In genomic region chr5:15354011-15354410, GRCh38 we compare ENCODE assay signal across 18 cellular contexts.
DNase-seq lines count a peak whose midpoint lies in the region; ATAC-seq and TF ChIP-seq lines count a peak whose summit lies in the region.
"Had no signal": no experiment of that assay in that cellular context is flagged by ENCODE, and none has a peak within 500 bp of the region (broad histone marks: within the 10 kb centered on the region; RNA-seq: fewer than 3 reads in every experiment).

No MANE protein-coding gene starts in this region.

- H3K36me3 ChIP-seq in SK-N-SH (replicated peaks in 1 of 2; ENCODE audit: control insufficient read depth in 1 of 2, insufficient read depth in 2 of 2, low read length in 1 of 2) (no peaks in the 10 kb centered on the region), SK-N-MC (ENCODE audit: insufficient read depth, low read length) (no peaks in the 10 kb centered on the region)

- H2AFZ ChIP-seq in SK-N-SH (ENCODE audit: low read depth): no peak overlapping the region

- H3K9me3 ChIP-seq in SK-N-SH (no peaks in the 10 kb centered on the region), SK-N-MC (ENCODE audit: low read depth, low read length) (no peaks in the 10 kb centered on the region)

- no peak overlapping the region for H3K4me3 Mint-ChIP-seq in osteocyte (ENCODE audit: unreplicated experiment)
- H3K4me3 Mint-ChIP-seq: CD14-positive monocyte had no signal

- peaks cover 26% of the 10 kb centered on the region for H3K27me3 Mint-ChIP-seq in osteocyte (ENCODE audit: unreplicated experiment)

- peaks cover 8% of the 10 kb centered on the region for H3K4me1 Mint-ChIP-seq in osteocyte (ENCODE audit: unreplicated experiment)
- H3K4me1 Mint-ChIP-seq: CD14-positive monocyte had no signal

- H3K4me3 ChIP-seq in SK-N-SH (ENCODE audit: low read depth in 2 of 2, low read length in 1 of 2) (no peak overlapping the region), SK-N-MC (peak overlapping the region; percentile 68), retinal pigment epithelial cell (ENCODE audit: low read length) (no peak overlapping the region)

- H3K9ac ChIP-seq in SK-N-SH: no peak overlapping the region
- H3K9ac ChIP-seq in SK-N-MC (ENCODE audit: insufficient read length): peak overlapping the region; percentile 50

- no peaks in the 10 kb centered on the region for H3K79me2 ChIP-seq in SK-N-SH (ENCODE audit: insufficient read depth)

- H3F3A ChIP-seq in SK-N-SH (replicated peaks; ENCODE audit: insufficient read depth): no peaks in the 10 kb centered on the region

- no peaks in the 10 kb centered on the region for H4K20me1 ChIP-seq in SK-N-SH (ENCODE audit: insufficient read depth)

- TF ChIP-seq EP300 in SK-N-SH (IDR thresholded peaks at IDR 0.05; ENCODE audit: borderline replicate concordance in 1 of 2, low read depth in 1 of 2, low read length in 1 of 2): no peak

- no peaks in the 10 kb centered on the region; a peak in 2 of 4 replicates for H3K4me1 ChIP-seq in SK-N-SH (ENCODE audit: control insufficient read depth in 1 of 2, insufficient read depth in 2 of 2, low read depth in 1 of 2, low read length in 1 of 2)

- no peak overlapping the region for H3K27ac ChIP-seq in SK-N-SH (ENCODE audit: low read depth in 2 of 2, low read length in 1 of 2)
- peak overlapping the region; percentile 94 for H3K27ac ChIP-seq in SK-N-MC

- no peaks in the 10 kb centered on the region for H3K27me3 ChIP-seq in SK-N-SH (ENCODE audit: insufficient read depth)

- H3K9me2 ChIP-seq in SK-N-SH: no peaks in the 10 kb centered on the region

- no peak overlapping the region for H3K27ac Mint-ChIP-seq in osteocyte (ENCODE audit: unreplicated experiment)
- H3K27ac Mint-ChIP-seq: CD14-positive monocyte had no signal

- no peaks in the 10 kb centered on the region for H3K36me3 Mint-ChIP-seq in osteocyte (ENCODE audit: unreplicated experiment)
- H3K36me3 Mint-ChIP-seq: CD14-positive monocyte had no signal

- H3K9me3 Mint-ChIP-seq in osteocyte (ENCODE audit: unreplicated experiment): no peaks in the 10 kb centered on the region

- POLR2A ChIA-PET in SK-N-SH (lab: Yijun Ruan, JAX): no interaction called here

- CTCF ChIA-PET in SK-N-SH (lab: Yijun Ruan, JAX): interaction anchor here (0.9 kb wide), 1 partner anchor 31 kb away, joined by 3 read pairs; no protein-coding TSS in a partner anchor

- DNase-seq in SK-N-SH (no peak), SK-N-MC (ENCODE audit: low read depth, low spot score) (peak; percentile 87), fibroblast of the conjunctiva (ENCODE audit: low read depth) (peak; percentile 36), retinal pigment epithelial cell (ENCODE audit: low read depth) (peak; percentile 51), osteocyte (ENCODE audit: extremely low spot score, unreplicated experiment) (no peak), NCI-H748 (lab: John Stamatoyannopoulos, UW; ENCODE audit: unreplicated experiment) (no peak), H4 (ENCODE audit: low spot score) (no peak)
- DNase-seq: 8988T, AML-193, COR-L47, KBM-7, NCI-H1436, NCI-H2029 treated with DMSO at 0.1 percent for 48 hours, NCI-H510A treated with DMSO at 0.1 percent for 48 hours had no signal

- no peak for ATAC-seq in SK-N-SH treated with all-trans-retinoic acid at 6 μM for 48 hours
- ATAC-seq: HCT116, Panc1 had no signal

- 15% methylated on average over 6 of the region's 6 CpGs for WGBS in SK-N-SH (ENCODE audit: low lambda C conversion rate)

- no peak for TF ChIP-seq RAD21 in SK-N-SH (IDR thresholded peaks at IDR 0.05; ENCODE audit: low read length)

- H3K4me2 ChIP-seq in SK-N-SH: 0 out of 2 replicates have a peak overlapping the region, but pooled peaks have one; percentile 20

- TF ChIP-seq CTCF in SK-N-SH (IDR thresholded peaks at IDR 0.05) (no peak), retinal pigment epithelial cell (conservative IDR thresholded peaks at IDR 0.05; ENCODE audit: low read depth, low read length) (no peak), osteocyte (IDR thresholded peaks at IDR 0.05) (no peak)

TF ChIP-seq in SK-N-SH, 30 proteins besides CTCF, POLR2A, EP300 and RAD21 (continues in another document):
- TF ChIP-seq GATA2 (CRISPR knock-in tag; IDR thresholded peaks at IDR 0.05): no peak
- no peak for TF ChIP-seq TEAD4 (IDR thresholded peaks at IDR 0.05; ENCODE audit: borderline replicate concordance, insufficient read depth)
- TF ChIP-seq, protein P1, sequence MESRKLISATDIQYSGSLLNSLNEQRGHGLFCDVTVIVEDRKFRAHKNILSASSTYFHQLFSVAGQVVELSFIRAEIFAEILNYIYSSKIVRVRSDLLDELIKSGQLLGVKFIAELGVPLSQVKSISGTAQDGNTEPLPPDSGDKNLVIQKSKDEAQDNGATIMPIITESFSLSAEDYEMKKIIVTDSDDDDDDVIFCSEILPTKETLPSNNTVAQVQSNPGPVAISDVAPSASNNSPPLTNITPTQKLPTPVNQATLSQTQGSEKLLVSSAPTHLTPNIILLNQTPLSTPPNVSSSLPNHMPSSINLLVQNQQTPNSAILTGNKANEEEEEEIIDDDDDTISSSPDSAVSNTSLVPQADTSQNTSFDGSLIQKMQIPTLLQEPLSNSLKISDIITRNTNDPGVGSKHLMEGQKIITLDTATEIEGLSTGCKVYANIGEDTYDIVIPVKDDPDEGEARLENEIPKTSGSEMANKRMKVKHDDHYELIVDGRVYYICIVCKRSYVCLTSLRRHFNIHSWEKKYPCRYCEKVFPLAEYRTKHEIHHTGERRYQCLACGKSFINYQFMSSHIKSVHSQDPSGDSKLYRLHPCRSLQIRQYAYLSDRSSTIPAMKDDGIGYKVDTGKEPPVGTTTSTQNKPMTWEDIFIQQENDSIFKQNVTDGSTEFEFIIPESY (IDR thresholded peaks at IDR 0.05; ENCODE audit: borderline replicate concordance, low read depth): no peak
- TF ChIP-seq MXI1 (IDR thresholded peaks at IDR 0.05; ENCODE audit: low read depth, low read length): no peak
- no peak for TF ChIP-seq TAF1 (IDR thresholded peaks at IDR 0.05; ENCODE audit: borderline replicate concordance, low read depth, low read length)
- no peak for TF ChIP-seq SMC3 (IDR thresholded peaks at IDR 0.05; ENCODE audit: low read depth, low read length)
- TF ChIP-seq MEF2A (IDR thresholded peaks at IDR 0.05; ENCODE audit: borderline replicate concordance, low read depth): no peak
- no peak for TF ChIP-seq NRF1 (IDR thresholded peaks at IDR 0.05; ENCODE audit: low read depth, low read length)
- TF ChIP-seq SIN3A (IDR thresholded peaks at IDR 0.05; ENCODE audit: borderline replicate concordance, low read depth, low read length): no peak
- no peak for TF ChIP-seq RXRA (IDR thresholded peaks at IDR 0.05; ENCODE audit: borderline replicate concordance, low read depth)
- TF ChIP-seq, protein P2, sequence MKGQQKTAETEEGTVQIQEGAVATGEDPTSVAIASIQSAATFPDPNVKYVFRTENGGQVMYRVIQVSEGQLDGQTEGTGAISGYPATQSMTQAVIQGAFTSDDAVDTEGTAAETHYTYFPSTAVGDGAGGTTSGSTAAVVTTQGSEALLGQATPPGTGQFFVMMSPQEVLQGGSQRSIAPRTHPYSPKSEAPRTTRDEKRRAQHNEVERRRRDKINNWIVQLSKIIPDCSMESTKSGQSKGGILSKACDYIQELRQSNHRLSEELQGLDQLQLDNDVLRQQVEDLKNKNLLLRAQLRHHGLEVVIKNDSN (IDR thresholded peaks at IDR 0.05; ENCODE audit: borderline replicate concordance, low read depth): no peak
- no peak for TF ChIP-seq CHD2 (IDR thresholded peaks at IDR 0.05; ENCODE audit: low read length, partially characterized antibody)
- no peak for TF ChIP-seq JUND (IDR thresholded peaks at IDR 0.05)

TF ChIP-seq in SK-N-SH treated with all-trans-retinoic acid at 6 μM for 48 hours, 23 proteins besides CTCF, POLR2A, EP300 and RAD21 (continues in another document):
- TF ChIP-seq, protein P3, sequence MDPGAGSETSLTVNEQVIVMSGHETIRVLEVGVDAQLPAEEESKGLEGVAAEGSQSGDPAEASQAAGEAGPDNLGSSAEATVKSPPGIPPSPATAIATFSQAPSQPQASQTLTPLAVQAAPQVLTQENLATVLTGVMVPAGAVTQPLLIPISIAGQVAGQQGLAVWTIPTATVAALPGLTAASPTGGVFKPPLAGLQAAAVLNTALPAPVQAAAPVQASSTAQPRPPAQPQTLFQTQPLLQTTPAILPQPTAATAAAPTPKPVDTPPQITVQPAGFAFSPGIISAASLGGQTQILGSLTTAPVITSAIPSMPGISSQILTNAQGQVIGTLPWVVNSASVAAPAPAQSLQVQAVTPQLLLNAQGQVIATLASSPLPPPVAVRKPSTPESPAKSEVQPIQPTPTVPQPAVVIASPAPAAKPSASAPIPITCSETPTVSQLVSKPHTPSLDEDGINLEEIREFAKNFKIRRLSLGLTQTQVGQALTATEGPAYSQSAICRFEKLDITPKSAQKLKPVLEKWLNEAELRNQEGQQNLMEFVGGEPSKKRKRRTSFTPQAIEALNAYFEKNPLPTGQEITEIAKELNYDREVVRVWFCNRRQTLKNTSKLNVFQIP (CRISPR knock-in tag; IDR thresholded peaks at IDR 0.05; ENCODE audit: borderline replicate concordance, low read depth): no peak
- TF ChIP-seq ARNTL (CRISPR knock-in tag; IDR thresholded peaks at IDR 0.05; ENCODE audit: borderline replicate concordance, low read depth) (no peak), TCF4 (CRISPR knock-in tag; IDR thresholded peaks at IDR 0.05; ENCODE audit: borderline replicate concordance) (no peak), ISL1 (CRISPR knock-in tag; IDR thresholded peaks at IDR 0.05) (no peak), CSRNP3 (CRISPR knock-in tag; IDR thresholded peaks at IDR 0.05) (no peak), ZC3H10 (CRISPR knock-in tag; IDR thresholded peaks at IDR 0.05) (no peak), ZNF70 (CRISPR knock-in tag; IDR thresholded peaks at IDR 0.05) (no peak), SNAI2 (CRISPR knock-in tag; IDR thresholded peaks at IDR 0.05) (no peak)

Comparison
In these comparisons a context has a peak if more than half of its experiments do, and no peak if none do; other contexts are left out.
1. DNase-seq: peak in SK-N-MC (single experiment), fibroblast of the conjunctiva (single experiment) and retinal pigment epithelial cell (single experiment); none in SK-N-SH (single experiment), osteocyte (single experiment), NCI-H748 (single experiment) and H4 (single experiment).